In genomic region chr13:73740681-73741080, GRCh38 we compare ENCODE assay signal across 13 cellular contexts.
DNase-seq lines count a peak whose midpoint lies in the region; FAIRE-seq and TF ChIP-seq lines count a peak whose summit lies in the region.
"Had no signal": no experiment of that assay in that cellular context is flagged by ENCODE, and none has a peak within 500 bp of the region (broad histone marks: within the 10 kb centered on the region; RNA-seq: fewer than 3 reads in every experiment).

No MANE protein-coding gene starts in this region.

- POLR2A ChIA-PET in MCF 10A (lab: Yijun Ruan, JAX), result no interaction called here

- H3K4me3 ChIP-seq in breast epithelium (peak overlapping the region; percentile 12 to 54 (median 23)), dorsolateral prefrontal cortex (peak overlapping the region in 32 of 59 donors; percentile 1 to 48 (median 23)), muscle layer of colon (ENCODE audit: low read depth in 1 of 2, low read length in 2 of 2) (peak overlapping the region in 1 of 2 donors; percentile 42)

- intact Hi-C loops in breast epithelium (cut with DNase I; ENCODE audit: low total_unique reads) (no loop called here), MCF 10A (cut with micrococcal nuclease) (no loop called here), dorsolateral prefrontal cortex (cut with DNase I) (no loop called here)

- BruUV-seq in MCF 10A (replicated peaks; lab: Mats Ljungman, UMichigan), result no TSS peak

- no peaks in the 10 kb centered on the region for H3K36me3 ChIP-seq in breast epithelium
- no peaks in the 10 kb centered on the region for H3K36me3 ChIP-seq in muscle layer of colon (ENCODE audit: insufficient read depth, low read length)

- TF ChIP-seq POLR2A in breast epithelium (IDR thresholded peaks at IDR 0.05), result no peak

- H3K36me3 Mint-ChIP-seq in MCF 10A (ENCODE audit: insufficient read depth, unreplicated experiment) (no peaks in the 10 kb centered on the region), type B pancreatic cell (peaks cover 3% of the 10 kb centered on the region)

- no peaks in the 10 kb centered on the region for H3K4me1 Mint-ChIP-seq in MCF 10A (ENCODE audit: insufficient read depth, unreplicated experiment)
- H3K4me1 Mint-ChIP-seq in type B pancreatic cell (ENCODE audit: unreplicated experiment), result peaks cover 6% of the 10 kb centered on the region

- no peak overlapping the region for H3K9ac ChIP-seq in muscle layer of colon (ENCODE audit: low read length)

- H3K4me3 Mint-ChIP-seq in MCF 10A (ENCODE audit: unreplicated experiment) (no peak overlapping the region), type B pancreatic cell (no peak overlapping the region)
- H3K4me3 Mint-ChIP-seq: activated CD4-positive, alpha-beta T cell treated with anti-CD3 and anti-CD28 coated beads, Interleukin-2, amount 10 ng/mL, durations not matched to agents 24 days and 14 days had no signal

- DNase-seq in breast epithelium (ENCODE audit: low spot score in 2 of 2), result no peak
- no peak for DNase-seq in MCF 10A (ENCODE audit: unreplicated experiment)
- DNase-seq in dorsolateral prefrontal cortex, result peak in 9 of 10 donors; percentile 9 to 80 (median 64)
- DNase-seq in type B pancreatic cell (ENCODE audit: extremely low spot score, unreplicated experiment), result no peak
- DNase-seq in frontal cortex (ENCODE audit: low spot score in 2 of 2), result no peak
- no peak for DNase-seq in effector CD4-positive, alpha-beta T cell
- no peak for DNase-seq in GM19239 (ENCODE audit: insufficient read length, low spot score)
- DNase-seq: activated CD4-positive, alpha-beta T cell treated with anti-CD3 and anti-CD28 coated beads, Interleukin-2, amount 10 ng/mL, durations not matched to agents 24 days and 14 days; AML-193; Kasumi-1; OCI-M1 had no signal

- no peaks in the 10 kb centered on the region for H3K27me3 ChIP-seq in breast epithelium
- H3K27me3 ChIP-seq in dorsolateral prefrontal cortex, result no peaks in the 10 kb centered on the region
- no peaks in the 10 kb centered on the region for H3K27me3 ChIP-seq in muscle layer of colon (ENCODE audit: control insufficient read depth in 1 of 2, insufficient read depth in 2 of 2, low read length in 2 of 2)

- H3K27me3 Mint-ChIP-seq in MCF 10A (ENCODE audit: insufficient read depth, unreplicated experiment) (no peaks in the 10 kb centered on the region), type B pancreatic cell (no peaks in the 10 kb centered on the region)
- H3K27me3 Mint-ChIP-seq: activated CD4-positive, alpha-beta T cell treated with anti-CD3 and anti-CD28 coated beads, Interleukin-2, amount 10 ng/mL, durations not matched to agents 24 days and 14 days had no signal

- H3K27ac Mint-ChIP-seq in MCF 10A (ENCODE audit: low read depth, unreplicated experiment) (no peak overlapping the region), type B pancreatic cell (peak overlapping the region; percentile 37)
- H3K27ac Mint-ChIP-seq: activated CD4-positive, alpha-beta T cell treated with anti-CD3 and anti-CD28 coated beads, Interleukin-2, amount 10 ng/mL, durations not matched to agents 24 days and 14 days had no signal

- no peaks in the 10 kb centered on the region for H3K9me3 ChIP-seq in breast epithelium
- H3K9me3 ChIP-seq in muscle layer of colon (ENCODE audit: low read length), result no peaks in the 10 kb centered on the region

- H3K4me1 ChIP-seq in breast epithelium, result no peaks in the 10 kb centered on the region
- peaks cover 20% of the 10 kb centered on the region for H3K4me1 ChIP-seq in muscle layer of colon (ENCODE audit: insufficient read depth, low read length)

- TF ChIP-seq CTCF in breast epithelium (IDR thresholded peaks at IDR 0.05) (no peak), MCF 10A (IDR thresholded peaks at IDR 0.05; ENCODE audit: unreplicated experiment) (no peak), dorsolateral prefrontal cortex (IDR thresholded peaks at IDR 0.05 in 54 of 56, conservative IDR thresholded peaks at IDR 0.05 in 2 of 56; ENCODE audit: low read depth in 1 of 56, partially characterized antibody in 56 of 56) (no peak), type B pancreatic cell (conservative IDR thresholded peaks at IDR 0.05) (no peak)

- no peak for FAIRE-seq in frontal cortex (lab: Jason Lieb, UNC)
- no peak for FAIRE-seq in GM19239 (lab: Jason Lieb, UNC)
- FAIRE-seq: urothelium cell line had no signal

- H3K9me3 Mint-ChIP-seq in MCF 10A (ENCODE audit: unreplicated experiment) (no peaks in the 10 kb centered on the region), type B pancreatic cell (no peaks in the 10 kb centered on the region)

- CTCF ChIA-PET in MCF 10A (lab: Yijun Ruan, JAX), result no interaction called here

- H3K27ac ChIP-seq in breast epithelium (no peak overlapping the region), dorsolateral prefrontal cortex (peak overlapping the region in 33 of 59 donors; percentile 12 to 82 (median 55)), muscle layer of colon (ENCODE audit: low read depth, low read length) (peak overlapping the region; percentile 1)

Comparison
In these comparisons a context has a peak if more than half of its experiments do, and no peak if none do; other contexts are left out.
1. DNase-seq: peak in dorsolateral prefrontal cortex (9 of 10); none in breast epithelium (0 of 2), MCF 10A (single experiment), type B pancreatic cell (single experiment), frontal cortex (0 of 2), effector CD4-positive, alpha-beta T cell (single experiment) and GM19239 (single experiment).
2. H3K27ac ChIP-seq: peak in dorsolateral prefrontal cortex (33 of 59) and muscle layer of colon (single experiment); none in breast epithelium (0 of 2).